Comparison of ENCODE assay signal across 2 cellular contexts in genomic region chr17:59786536-59787319, GRCh38.
TF ChIP-seq lines count a peak whose summit lies in the region.

No MANE protein-coding gene starts in this region.

TF ChIP-seq in WTC11, 78 proteins besides CTCF, POLR2A, EP300 and RAD21 (continued from another document):
- TF ChIP-seq AFF4 (CRISPR knock-in tag; IDR thresholded peaks at IDR 0.05; ENCODE audit: borderline replicate concordance), result no peak
- TF ChIP-seq ZNF425 (CRISPR knock-in tag; conservative IDR thresholded peaks at IDR 0.05), result no peak
- peak; percentile 98 for TF ChIP-seq GABPB1 (CRISPR knock-in tag; IDR thresholded peaks at IDR 0.05)
- no peak for TF ChIP-seq EMX1 (CRISPR knock-in tag; IDR thresholded peaks at IDR 0.05)
- TF ChIP-seq, protein P1, sequence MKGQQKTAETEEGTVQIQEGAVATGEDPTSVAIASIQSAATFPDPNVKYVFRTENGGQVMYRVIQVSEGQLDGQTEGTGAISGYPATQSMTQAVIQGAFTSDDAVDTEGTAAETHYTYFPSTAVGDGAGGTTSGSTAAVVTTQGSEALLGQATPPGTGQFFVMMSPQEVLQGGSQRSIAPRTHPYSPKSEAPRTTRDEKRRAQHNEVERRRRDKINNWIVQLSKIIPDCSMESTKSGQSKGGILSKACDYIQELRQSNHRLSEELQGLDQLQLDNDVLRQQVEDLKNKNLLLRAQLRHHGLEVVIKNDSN (CRISPR knock-in tag; IDR thresholded peaks at IDR 0.05), result peak; percentile 46; the same call in 1 of the 2 replicates
- TF ChIP-seq JAZF1 (CRISPR knock-in tag; IDR thresholded peaks at IDR 0.05), result no peak
TF ChIP-seq in WTC11: peak in this region for 2.

TF ChIP-seq in HepG2, 621 proteins besides CTCF, POLR2A, EP300 and RAD21 (continued from another document and continues in another):
- peak; percentile 68 for TF ChIP-seq ZNF770 (CRISPR knock-in tag; IDR thresholded peaks at IDR 0.05)
- peak; percentile 96 for TF ChIP-seq RFX5 (IDR thresholded peaks at IDR 0.05; ENCODE audit: low read depth, low read length)
- TF ChIP-seq, protein P2, sequence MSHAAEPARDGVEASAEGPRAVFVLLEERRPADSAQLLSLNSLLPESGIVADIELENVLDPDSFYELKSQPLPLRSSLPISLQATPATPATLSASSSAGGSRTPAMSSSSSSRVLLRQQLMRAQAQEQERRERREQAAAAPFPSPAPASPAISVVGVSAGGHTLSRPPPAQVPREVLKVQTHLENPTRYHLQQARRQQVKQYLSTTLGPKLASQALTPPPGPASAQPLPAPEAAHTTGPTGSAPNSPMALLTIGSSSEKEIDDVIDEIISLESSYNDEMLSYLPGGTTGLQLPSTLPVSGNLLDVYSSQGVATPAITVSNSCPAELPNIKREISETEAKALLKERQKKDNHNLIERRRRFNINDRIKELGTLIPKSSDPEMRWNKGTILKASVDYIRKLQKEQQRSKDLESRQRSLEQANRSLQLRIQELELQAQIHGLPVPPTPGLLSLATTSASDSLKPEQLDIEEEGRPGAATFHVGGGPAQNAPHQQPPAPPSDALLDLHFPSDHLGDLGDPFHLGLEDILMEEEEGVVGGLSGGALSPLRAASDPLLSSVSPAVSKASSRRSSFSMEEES (CRISPR knock-in tag; IDR thresholded peaks at IDR 0.05), result peak; percentile 100
- peak; percentile 92 for TF ChIP-seq DPF2 (CRISPR knock-in tag; IDR thresholded peaks at IDR 0.05; ENCODE audit: borderline replicate concordance, low read depth)
- TF ChIP-seq ZNF724P (CRISPR knock-in tag; IDR thresholded peaks at IDR 0.05; ENCODE audit: borderline replicate concordance), result no peak
- TF ChIP-seq NCOA5 (CRISPR knock-in tag; IDR thresholded peaks at IDR 0.05), result no peak
- peak; percentile 95 for TF ChIP-seq PPARG (CRISPR knock-in tag; conservative IDR thresholded peaks at IDR 0.05)
- peak; percentile 92 for TF ChIP-seq DMAP1 (CRISPR knock-in tag; IDR thresholded peaks at IDR 0.05)
- TF ChIP-seq TBX2 (CRISPR knock-in tag; IDR thresholded peaks at IDR 0.05; ENCODE audit: borderline replicate concordance), result peak; percentile 98
- TF ChIP-seq HNRNPUL1 (IDR thresholded peaks at IDR 0.05; ENCODE audit: low read depth, low read length), result peak; percentile 40; the same call in 1 of the 2 replicates
- peak; percentile 99 for TF ChIP-seq ZNF652 (CRISPR knock-in tag; IDR thresholded peaks at IDR 0.05; ENCODE audit: borderline replicate concordance, low read depth)
- TF ChIP-seq ZNF605 (CRISPR knock-in tag; IDR thresholded peaks at IDR 0.05), result peak; percentile 93
- TF ChIP-seq SNAPC2 (CRISPR knock-in tag; IDR thresholded peaks at IDR 0.05), result peak; percentile 92
- TF ChIP-seq, protein P3, sequence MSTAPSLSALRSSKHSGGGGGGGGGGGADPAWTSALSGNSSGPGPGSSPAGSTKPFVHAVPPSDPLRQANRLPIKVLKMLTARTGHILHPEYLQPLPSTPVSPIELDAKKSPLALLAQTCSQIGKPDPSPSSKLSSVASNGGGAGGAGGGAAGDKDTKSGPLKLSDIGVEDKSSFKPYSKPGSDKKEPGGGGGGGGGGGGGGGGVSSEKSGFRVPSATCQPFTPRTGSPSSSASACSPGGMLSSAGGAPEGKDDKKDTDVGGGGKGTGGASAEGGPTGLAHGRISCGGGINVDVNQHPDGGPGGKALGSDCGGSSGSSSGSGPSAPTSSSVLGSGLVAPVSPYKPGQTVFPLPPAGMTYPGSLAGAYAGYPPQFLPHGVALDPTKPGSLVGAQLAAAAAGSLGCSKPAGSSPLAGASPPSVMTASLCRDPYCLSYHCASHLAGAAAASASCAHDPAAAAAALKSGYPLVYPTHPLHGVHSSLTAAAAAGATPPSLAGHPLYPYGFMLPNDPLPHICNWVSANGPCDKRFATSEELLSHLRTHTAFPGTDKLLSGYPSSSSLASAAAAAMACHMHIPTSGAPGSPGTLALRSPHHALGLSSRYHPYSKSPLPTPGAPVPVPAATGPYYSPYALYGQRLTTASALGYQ (CRISPR knock-in tag; IDR thresholded peaks at IDR 0.05), result peak; percentile 96
- TF ChIP-seq, protein P4, sequence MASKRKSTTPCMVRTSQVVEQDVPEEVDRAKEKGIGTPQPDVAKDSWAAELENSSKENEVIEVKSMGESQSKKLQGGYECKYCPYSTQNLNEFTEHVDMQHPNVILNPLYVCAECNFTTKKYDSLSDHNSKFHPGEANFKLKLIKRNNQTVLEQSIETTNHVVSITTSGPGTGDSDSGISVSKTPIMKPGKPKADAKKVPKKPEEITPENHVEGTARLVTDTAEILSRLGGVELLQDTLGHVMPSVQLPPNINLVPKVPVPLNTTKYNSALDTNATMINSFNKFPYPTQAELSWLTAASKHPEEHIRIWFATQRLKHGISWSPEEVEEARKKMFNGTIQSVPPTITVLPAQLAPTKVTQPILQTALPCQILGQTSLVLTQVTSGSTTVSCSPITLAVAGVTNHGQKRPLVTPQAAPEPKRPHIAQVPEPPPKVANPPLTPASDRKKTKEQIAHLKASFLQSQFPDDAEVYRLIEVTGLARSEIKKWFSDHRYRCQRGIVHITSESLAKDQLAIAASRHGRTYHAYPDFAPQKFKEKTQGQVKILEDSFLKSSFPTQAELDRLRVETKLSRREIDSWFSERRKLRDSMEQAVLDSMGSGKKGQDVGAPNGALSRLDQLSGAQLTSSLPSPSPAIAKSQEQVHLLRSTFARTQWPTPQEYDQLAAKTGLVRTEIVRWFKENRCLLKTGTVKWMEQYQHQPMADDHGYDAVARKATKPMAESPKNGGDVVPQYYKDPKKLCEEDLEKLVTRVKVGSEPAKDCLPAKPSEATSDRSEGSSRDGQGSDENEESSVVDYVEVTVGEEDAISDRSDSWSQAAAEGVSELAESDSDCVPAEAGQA (IDR thresholded peaks at IDR 0.05; ENCODE audit: low read depth), result peak; percentile 79; the same call in 1 of the 2 replicates
- TF ChIP-seq, protein P4 (CRISPR knock-in tag; IDR thresholded peaks at IDR 0.05; ENCODE audit: borderline replicate concordance), result peak; percentile 80; the same call in 1 of the 2 replicates
- peak; percentile 74 for TF ChIP-seq ZBTB37 (CRISPR knock-in tag; IDR thresholded peaks at IDR 0.05)
- peak; percentile 92 for TF ChIP-seq YEATS2 (CRISPR knock-in tag; IDR thresholded peaks at IDR 0.05; ENCODE audit: borderline replicate concordance)
- peak; percentile 69 for TF ChIP-seq ZNF800 (CRISPR knock-in tag; IDR thresholded peaks at IDR 0.05)
- TF ChIP-seq KLF9 (CRISPR knock-in tag; IDR thresholded peaks at IDR 0.05; ENCODE audit: low read depth), result peak; percentile 89; the same call in 1 of the 2 replicates
- TF ChIP-seq ZNF646 (CRISPR knock-in tag; IDR thresholded peaks at IDR 0.05), result peak; percentile 31; the same call in 1 of the 2 replicates
- TF ChIP-seq, protein P5, sequence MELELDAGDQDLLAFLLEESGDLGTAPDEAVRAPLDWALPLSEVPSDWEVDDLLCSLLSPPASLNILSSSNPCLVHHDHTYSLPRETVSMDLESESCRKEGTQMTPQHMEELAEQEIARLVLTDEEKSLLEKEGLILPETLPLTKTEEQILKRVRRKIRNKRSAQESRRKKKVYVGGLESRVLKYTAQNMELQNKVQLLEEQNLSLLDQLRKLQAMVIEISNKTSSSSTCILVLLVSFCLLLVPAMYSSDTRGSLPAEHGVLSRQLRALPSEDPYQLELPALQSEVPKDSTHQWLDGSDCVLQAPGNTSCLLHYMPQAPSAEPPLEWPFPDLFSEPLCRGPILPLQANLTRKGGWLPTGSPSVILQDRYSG (CRISPR knock-in tag; IDR thresholded peaks at IDR 0.05), result peak; percentile 85; the same call in 1 of the 2 replicates
- peak; percentile 88; the same call in 1 of the 2 replicates for TF ChIP-seq SIN3A (IDR thresholded peaks at IDR 0.05; ENCODE audit: borderline replicate concordance, low read depth, low read length)
- no peak for TF ChIP-seq MTA3 (CRISPR knock-in tag; IDR thresholded peaks at IDR 0.05)
- TF ChIP-seq ARNTL (CRISPR knock-in tag; IDR thresholded peaks at IDR 0.05), result peak; percentile 59; the same call in 1 of the 2 replicates
